In genomic region chr13:73038064-73038463, GRCh38 we compare ENCODE assay signal across 27 cellular contexts.
"Had no signal": no experiment of that assay in that cellular context is flagged by ENCODE, and none has a peak within 500 bp of the region (broad histone marks: within the 10 kb centered on the region; RNA-seq: fewer than 3 reads in every experiment).

No MANE protein-coding gene starts in this region.

- H3K27me3 ChIP-seq: brain microvascular endothelial cell, dorsolateral prefrontal cortex, gastrocnemius medialis, hepatocyte, spleen, tibial nerve had no signal

- H3K9me3 ChIP-seq: gastrocnemius medialis, mucosa of descending colon, spleen had no signal

- H3K4me3 ChIP-seq: coronary artery, dorsolateral prefrontal cortex, gastrocnemius medialis, hepatocyte, mucosa of descending colon, spleen, tibial nerve had no signal

- ATAC-seq: activated CD8-positive, alpha-beta T cell treated with anti-CD3 and anti-CD28 coated beads for 36 hours; activated T-cell treated with anti-CD3 and anti-CD28 coated beads, Interleukin-2, amount 50 U/mL, for 4 hours; activated T-helper 17 cell treated with anti-CD3 and anti-CD28 coated beads, Interleukin-2, amount 50 U/mL, for 72 hours; gastrocnemius medialis; left cardiac atrium; left ventricle myocardium superior; mucosa of descending colon; natural killer cell treated with Interleukin-12 subunit alpha and Interleukin-12 subunit beta and Interleukin-15 and Interleukin-18, amount 100 ng/mL, for 72 hours; right cardiac atrium had no signal

- H3K4me2 ChIP-seq: hepatocyte had no signal

- DNase-seq: activated CD4-positive, alpha-beta T cell treated with anti-CD3 and anti-CD28 coated beads for 1 hour; activated CD4-positive, alpha-beta T cell treated with anti-CD3 and anti-CD28 coated beads, Interleukin-2, amount 10 ng/mL, durations not matched to agents 7 days and 5 days; activated CD8-positive, alpha-beta T cell treated with anti-CD3 and anti-CD28 coated beads for 36 hours; activated gamma-delta T cell treated with Interleukin-2 at 50 U/mL for 16 hours; activated naive CD4-positive, alpha-beta T cell treated with anti-CD3 and anti-CD28 coated beads, Interleukin-2, amount 50 U/mL, for 16 hours; activated T-cell treated with anti-CD3 and anti-CD28 coated beads, Interleukin-2, amount 50 U/mL, for 4 hours; amniotic stem cell; brain microvascular endothelial cell; dorsolateral prefrontal cortex; effector memory CD4-positive, alpha-beta T cell; gastrocnemius medialis; glutamatergic neuron; left cardiac atrium; left ventricle myocardium superior; mucosa of descending colon; posterior cingulate gyrus; right cardiac atrium; spleen; stimulated activated CD4-positive, alpha-beta T cell treated with anti-CD3 and anti-CD28 coated beads, Interleukin-2, amount 100 ng/mL, for 48 hours; stimulated activated naive CD4-positive, alpha-beta T cell treated with Interleukin-2 at 50 U/mL for 16 hours had no signal

- H3K27ac ChIP-seq: brain microvascular endothelial cell, coronary artery, dorsolateral prefrontal cortex, gastrocnemius medialis, hepatocyte, spleen, tibial nerve had no signal

- FAIRE-seq: astrocyte, keratinocyte had no signal

- H3K4me1 ChIP-seq: gastrocnemius medialis, spleen, tibial nerve had no signal

- H3K36me3 ChIP-seq: brain microvascular endothelial cell, gastrocnemius medialis, spleen, tibial nerve had no signal
